18 cellular contexts compared by ENCODE assay signal in the genomic region with DNA sequence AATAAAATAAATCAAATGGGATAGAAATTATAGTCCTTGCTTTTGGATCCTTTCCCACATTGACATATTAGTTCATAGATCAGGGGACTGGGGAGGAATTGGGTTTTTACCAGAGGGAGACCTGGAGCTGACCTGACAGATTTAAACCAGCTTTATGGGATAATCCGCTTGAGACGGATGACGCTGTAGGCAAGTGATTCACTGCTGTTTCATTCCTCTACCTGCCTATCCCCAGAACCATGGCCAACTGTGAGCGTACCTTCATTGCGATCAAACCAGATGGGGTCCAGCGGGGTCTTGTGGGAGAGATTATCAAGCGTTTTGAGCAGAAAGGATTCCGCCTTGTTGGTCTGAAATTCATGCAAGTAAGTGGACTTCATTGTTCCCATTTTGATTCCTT. TPM values are rescaled to one million over a fixed set of nuclear protein-coding genes. Genes with fewer than 3 reads are reported as not detected.
DNase-seq lines count a peak whose midpoint lies in the region; ATAC-seq and TF ChIP-seq lines count a peak whose summit lies in the region.
"Had no signal": no experiment of that assay in that cellular context is flagged by ENCODE, and none has a peak within 500 bp of the region (broad histone marks: within the 10 kb centered on the region; RNA-seq: fewer than 3 reads in every experiment).

No MANE protein-coding gene starts in this region.

- H3K27me3 ChIP-seq in SK-N-SH (ENCODE audit: insufficient read depth) (no peaks in the 10 kb centered on the region), GM23248 (replicated peaks; ENCODE audit: insufficient read depth) (no peaks in the 10 kb centered on the region), PC-9 (ENCODE audit: insufficient read depth, low read depth) (no peaks in the 10 kb centered on the region)

- no peak overlapping the region for H3K27ac Mint-ChIP-seq in neural crest cell (ENCODE audit: unreplicated experiment)
- H3K27ac Mint-ChIP-seq: CD4-positive, CD25-positive, alpha-beta regulatory T cell; H9; memory B cell; natural killer cell treated with Interleukin-12 subunit alpha and Interleukin-12 subunit beta and Interleukin-15 and Interleukin-18, amount 100 ng/mL, for 72 hours had no signal

- DNase-seq in SK-N-SH (no peak), GM23248 (no peak), PC-9 (no peak), neural crest cell (ENCODE audit: low read depth, low spot score) (no peak), SKM-1 (lab: John Stamatoyannopoulos, UW; ENCODE audit: unreplicated experiment) (no peak), glomerular visceral epithelial cell (ENCODE audit: extremely low spot score) (no peak)
- DNase-seq: CD4-positive, CD25-positive, alpha-beta regulatory T cell; central memory CD4-positive, alpha-beta T cell; H9; kidney; NCI-H2029 treated with DMSO at 0.1 percent for 48 hours; SHP77 treated with DMSO at 0.1 percent for 48 hours; stimulated activated naive CD4-positive, alpha-beta T cell had no signal

- in situ Hi-C loops in GM23248 (cut with MboI): no loop called here

- H3K4me1 ChIP-seq in SK-N-SH (ENCODE audit: control insufficient read depth in 1 of 2, insufficient read depth in 2 of 2, low read depth in 1 of 2, low read length in 1 of 2): peaks cover 9 to 11% of the 10 kb centered on the region in 2 experiments; a peak in 3 of 4 replicates
- H3K4me1 ChIP-seq in GM23248 (ENCODE audit: insufficient read depth): peaks cover 11% of the 10 kb centered on the region; the same call in 1 of the 2 replicates
- peaks cover 22% of the 10 kb centered on the region for H3K4me1 ChIP-seq in PC-9 (replicated peaks; ENCODE audit: insufficient read depth)

- H3K9me3 ChIP-seq in SK-N-SH (no peaks in the 10 kb centered on the region), GM23248 (ENCODE audit: low read depth) (no peaks in the 10 kb centered on the region), PC-9 (ENCODE audit: insufficient read depth, low read depth) (no peaks in the 10 kb centered on the region)

- H3K36me3 Mint-ChIP-seq in neural crest cell (ENCODE audit: low read depth): peaks cover 10% of the 10 kb centered on the region

- TF ChIP-seq EP300 in SK-N-SH (IDR thresholded peaks at IDR 0.05; ENCODE audit: borderline replicate concordance in 1 of 2, low read depth in 1 of 2, low read length in 1 of 2): no peak

- H3F3A ChIP-seq in SK-N-SH (replicated peaks; ENCODE audit: insufficient read depth) (no peaks in the 10 kb centered on the region), GM23248 (ENCODE audit: insufficient read depth) (peaks cover 15% of the 10 kb centered on the region; the same call in 1 of the 2 replicates), PC-9 (ENCODE audit: insufficient read depth, low read depth) (peaks cover 16% of the 10 kb centered on the region; the same call in 1 of the 2 replicates)

- H3K27ac ChIP-seq in SK-N-SH (ENCODE audit: low read depth in 2 of 2, low read length in 1 of 2) (no peak overlapping the region), GM23248 (no peak overlapping the region), PC-9 (no peak overlapping the region)
- H3K27ac ChIP-seq: 22Rv1 had no signal

- H3K4me1 Mint-ChIP-seq in neural crest cell: peaks cover 5% of the 10 kb centered on the region
- H3K4me1 Mint-ChIP-seq: H9 had no signal

- no peaks in the 10 kb centered on the region for H3K9me3 Mint-ChIP-seq in neural crest cell
- H3K9me3 Mint-ChIP-seq: CD4-positive, CD25-positive, alpha-beta regulatory T cell; H9; memory B cell; natural killer cell treated with Interleukin-12 subunit alpha and Interleukin-12 subunit beta and Interleukin-15 and Interleukin-18, amount 100 ng/mL, for 72 hours had no signal

- H3K4me3 ChIP-seq in SK-N-SH (ENCODE audit: low read depth in 2 of 2, low read length in 1 of 2) (no peak overlapping the region), GM23248 (peak overlapping the region; percentile 83; the same call in 1 of the 2 replicates), PC-9 (no peak overlapping the region)

- ATAC-seq in SK-N-SH treated with all-trans-retinoic acid at 6 μM for 48 hours: no peak
- ATAC-seq in HG03378 (IDR thresholded peaks at IDR 0.05; ENCODE audit: unreplicated experiment): no peak
- ATAC-seq: natural killer cell treated with Interleukin-12 subunit alpha and Interleukin-12 subunit beta and Interleukin-15 and Interleukin-18, amount 100 ng/mL, for 72 hours had no signal

- H3K9ac ChIP-seq in SK-N-SH (no peak overlapping the region), GM23248 (no peak overlapping the region)

- H4K20me1 ChIP-seq in SK-N-SH (ENCODE audit: insufficient read depth) (no peaks in the 10 kb centered on the region), GM23248 (ENCODE audit: insufficient read depth) (no peaks in the 10 kb centered on the region), PC-9 (ENCODE audit: insufficient read depth) (peaks cover 14% of the 10 kb centered on the region)

- H3K4me2 ChIP-seq in SK-N-SH (peak overlapping the region; percentile 82), GM23248 (ENCODE audit: unreplicated experiment) (no peak overlapping the region), PC-9 (peak overlapping the region; percentile 85)

- H3K9me2 ChIP-seq in SK-N-SH: no peaks in the 10 kb centered on the region
- no peaks in the 10 kb centered on the region for H3K9me2 ChIP-seq in GM23248 (ENCODE audit: insufficient read depth)
- no peaks in the 10 kb centered on the region for H3K9me2 ChIP-seq in PC-9 (ENCODE audit: insufficient read depth)

- H3K36me3 ChIP-seq in SK-N-SH (replicated peaks in 1 of 2; ENCODE audit: control insufficient read depth in 1 of 2, insufficient read depth in 2 of 2, low read length in 1 of 2) (peaks cover 34 to 37% of the 10 kb centered on the region in 2 experiments), GM23248 (ENCODE audit: low read depth) (no peaks in the 10 kb centered on the region; the same call in 1 of the 2 replicates), PC-9 (ENCODE audit: low read depth) (peaks cover 27% of the 10 kb centered on the region)

- POLR2A ChIA-PET in SK-N-SH (lab: Yijun Ruan, JAX) (interaction anchor here (0.6 to 1.2 kb wide), 3 partner anchors 10 to 289 kb away, joined by 3 to 9 read pairs (median 4); a partner anchor contains a TSS), PC-9 (lab: Charles Lee; ENCODE audit: unreplicated experiment) (no interaction called here)

- CTCF ChIA-PET in SK-N-SH (lab: Yijun Ruan, JAX): interaction anchor here (0.8 to 4.9 kb wide), 6 partner anchors 9 to 292 kb away, joined by 3 to 115 read pairs (median 18); a partner anchor contains a TSS
- CTCF ChIA-PET in PC-9 (lab: Charles Lee): interaction anchor here (0.6 kb wide), 2 partner anchors 77 to 666 kb away, joined by 3 to 4 read pairs; no protein-coding TSS in a partner anchor

- intact Hi-C loops in PC-9 (cut with micrococcal nuclease; ENCODE audit: unreplicated experiment): no loop called here

- no TSS peak for BruUV-seq in PC-9 (replicated peaks; lab: Mats Ljungman, UMichigan)

- H2AFZ ChIP-seq in SK-N-SH (ENCODE audit: low read depth) (no peak overlapping the region), GM23248 (no peak overlapping the region), PC-9 (no peak overlapping the region)

- TF ChIP-seq CTCF in SK-N-SH (IDR thresholded peaks at IDR 0.05): no peak
- TF ChIP-seq CTCF in PC-9 (conservative IDR thresholded peaks at IDR 0.05): no peak
- no peak for TF ChIP-seq CTCF in neural crest cell (conservative IDR thresholded peaks at IDR 0.05)

- H3K4me3 Mint-ChIP-seq in neural crest cell: peak overlapping the region; percentile 66
- H3K4me3 Mint-ChIP-seq: H9; memory B cell; natural killer cell treated with Interleukin-12 subunit alpha and Interleukin-12 subunit beta and Interleukin-15 and Interleukin-18, amount 100 ng/mL, for 72 hours had no signal

- H3K79me2 ChIP-seq in SK-N-SH (ENCODE audit: insufficient read depth) (peaks cover 68% of the 10 kb centered on the region), GM23248 (ENCODE audit: insufficient read depth) (peaks cover 68% of the 10 kb centered on the region), PC-9 (ENCODE audit: low read depth) (peaks cover 57% of the 10 kb centered on the region)

- H3K27me3 Mint-ChIP-seq in neural crest cell (ENCODE audit: low read depth): no peaks in the 10 kb centered on the region
- H3K27me3 Mint-ChIP-seq: CD4-positive, CD25-positive, alpha-beta regulatory T cell; memory B cell; natural killer cell treated with Interleukin-12 subunit alpha and Interleukin-12 subunit beta and Interleukin-15 and Interleukin-18, amount 100 ng/mL, for 72 hours had no signal

- no peak for TF ChIP-seq RAD21 in SK-N-SH (IDR thresholded peaks at IDR 0.05; ENCODE audit: low read length)

- 98% methylated on average over 8 of the region's 8 CpGs for WGBS in SK-N-SH (ENCODE audit: low lambda C conversion rate)
- 98 to 99% methylated on average over 8 of the region's 8 CpGs for WGBS in GM23248 (ENCODE audit: low coverage in 1 of 2, low lambda C conversion rate in 2 of 2, missing lambda C conversion rate in 2 of 2), 2 experiments

TF ChIP-seq in SK-N-SH treated with all-trans-retinoic acid at 6 μM for 48 hours, 23 proteins besides CTCF, POLR2A, EP300 and RAD21 (continues in another document):
- no peak for TF ChIP-seq ZNF565 (CRISPR knock-in tag; conservative IDR thresholded peaks at IDR 0.05; ENCODE audit: low read depth)

RNA-seq across cellular contexts. Expression of a gene that starts 2.1 kb away (rescaled TPM):
- polyA plus RNA-seq in SK-N-SH (2012; rRNA removed) (654 and 658 TPM in 2 replicates), GM23248 (2016; fragmentation: Nextera tagmentation; extraction: Ambion mirVana) (242 and 250 TPM in 2 replicates)
- 675 and 736 TPM in 2 replicates for polyA plus RNA-seq in SK-N-SH (2012; cell fraction: cytosol; rRNA removed)
- 254 and 270 TPM in 2 replicates for polyA plus RNA-seq in SK-N-SH (2012; cell fraction: nucleus; rRNA removed)
- 132 and 133 TPM in 2 replicates for total RNA-seq in GM23248 (2014; rRNA removed; shearing (Covaris generic))
- total RNA-seq in PC-9 (2021) (115 and 172 TPM in 2 replicates), neural crest cell (322 and 332 TPM in 2 replicates)

RNA-seq across cellular contexts. Expression of a gene that starts 10.8 kb away (rescaled TPM):
- polyA plus RNA-seq in SK-N-SH (2012; rRNA removed) (1,446 and 1,447 TPM in 2 replicates), GM23248 (2016; fragmentation: Nextera tagmentation; extraction: Ambion mirVana) (919 and 933 TPM in 2 replicates)
- polyA plus RNA-seq in SK-N-SH (2012; cell fraction: cytosol; rRNA removed): 1,544 and 1,563 TPM in 2 replicates
- polyA plus RNA-seq in SK-N-SH (2012; cell fraction: nucleus; rRNA removed): 435 and 488 TPM in 2 replicates
- 673 and 725 TPM in 2 replicates for total RNA-seq in GM23248 (2014; rRNA removed; shearing (Covaris generic))
- total RNA-seq in PC-9 (2021) (600 and 826 TPM in 2 replicates), neural crest cell (541 and 545 TPM in 2 replicates)

RNA-seq across cellular contexts. Expression of a gene that starts 34.7 kb away (rescaled TPM):
- polyA plus RNA-seq in SK-N-SH (2012; rRNA removed) (32.1 and 44.5 TPM in 2 replicates), GM23248 (2016; fragmentation: Nextera tagmentation; extraction: Ambion mirVana) (19.9 and 21.5 TPM in 2 replicates)
- polyA plus RNA-seq in SK-N-SH (2012; cell fraction: cytosol; rRNA removed): 32.4 and 35.5 TPM in 2 replicates
- polyA plus RNA-seq in SK-N-SH (2012; cell fraction: nucleus; rRNA removed): 76.8 and 131 TPM in 2 replicates
- total RNA-seq in GM23248 (2014; rRNA removed; shearing (Covaris generic)): 50.3 and 58.8 TPM in 2 replicates
- total RNA-seq in PC-9 (2021) (40.8 and 51.8 TPM in 2 replicates), neural crest cell (116 and 136 TPM in 2 replicates)
